ENCODE assay signal across 23 cellular contexts in genomic region chr3:17154941-17155340, GRCh38.
"Had no signal": no experiment of that assay in that cellular context is flagged by ENCODE, and none has a peak within 500 bp of the region (broad histone marks: within the 10 kb centered on the region; RNA-seq: fewer than 3 reads in every experiment).

No MANE protein-coding gene starts in this region.

- H3K9me3 Mint-ChIP-seq: neural crest cell had no signal

- H3K4me3 ChIP-seq: lower lobe of right lung, mucosa of descending colon, SJCRH30, spleen, upper lobe of right lung had no signal

- H3K36me3 ChIP-seq: WERI-Rb-1 had no signal

- DNase-seq: activated CD4-positive, CD25-positive, alpha-beta regulatory T cell treated with anti-CD3 and anti-CD28 coated beads, Interleukin-2, amount 50 U/mL, for 72 hours; activated naive CD4-positive, alpha-beta T cell treated with Interleukin-2 at 50 U/mL for 16 hours; activated naive CD8-positive, alpha-beta T cell treated with anti-CD3 and anti-CD28 coated beads for 36 hours; amygdala; dermis blood vessel endothelial cell; effector CD8-positive, alpha-beta T cell; foreskin melanocyte; islet precursor cell; left colon; lower lobe of right lung; mesendoderm; occipital lobe; posterior cingulate gyrus; SJCRH30; spleen; stimulated activated CD4-positive, alpha-beta T cell treated with anti-CD3 and anti-CD28 coated beads, Interleukin-4, amount 100 ng/mL, for 1 hour; stimulated activated naive CD8-positive, alpha-beta T cell treated with anti-CD3 and anti-CD28 coated beads, Interleukin-15, Interleukin-2, amounts not matched to agents 100 U/mL and 50 U/mL, for 24 hours; T-helper 1 cell; upper lobe of right lung; WERI-Rb-1 had no signal

- H3K27me3 ChIP-seq: SJCRH30, spleen, upper lobe of right lung had no signal

- H3K27ac Mint-ChIP-seq: activated naive CD8-positive, alpha-beta T cell treated with anti-CD3 and anti-CD28 coated beads for 36 hours had no signal

- H3K27me3 Mint-ChIP-seq: activated naive CD8-positive, alpha-beta T cell treated with anti-CD3 and anti-CD28 coated beads for 36 hours had no signal

- ATAC-seq: esophagus mucosa; left colon; lower lobe of right lung; mucosa of descending colon; stimulated activated naive CD8-positive, alpha-beta T cell treated with anti-CD3 and anti-CD28 coated beads, Interleukin-15, Interleukin-2, amounts not matched to agents 100 U/mL and 50 U/mL, for 24 hours; upper lobe of right lung had no signal

- H3K9me3 ChIP-seq: SJCRH30 had no signal

- H3K4me1 ChIP-seq: lower lobe of right lung, upper lobe of right lung had no signal

- H3K4me3 Mint-ChIP-seq: activated naive CD8-positive, alpha-beta T cell treated with anti-CD3 and anti-CD28 coated beads for 36 hours; neural crest cell had no signal

- H3K27ac ChIP-seq: lower lobe of right lung, SJCRH30, spleen, upper lobe of right lung, WERI-Rb-1 had no signal

- H3K4me1 Mint-ChIP-seq: neural crest cell had no signal
